In genomic region chr19:8505680-8506401, GRCh38 we compare ENCODE assay signal across 8 cellular contexts. TPM values are rescaled to one million over a fixed set of nuclear protein-coding genes. Genes with fewer than 3 reads are reported as not detected.
DNase-seq lines count a peak whose midpoint lies in the region; ATAC-seq and TF ChIP-seq lines count a peak whose summit lies in the region.

No MANE protein-coding gene starts in this region.

- peaks cover 0 to 9% (median 0%) of the 10 kb centered on the region in 3 donors for H3K36me3 ChIP-seq in esophagus squamous epithelium

- peaks cover 6 to 26% (median 12%) of the 10 kb centered on the region in 3 donors for H3K4me1 ChIP-seq in esophagus squamous epithelium

- TF ChIP-seq CTCF in HL-60 (IDR thresholded peaks at IDR 0.05; ENCODE audit: insufficient read depth, low read length) (peak; percentile 34), esophagus squamous epithelium (IDR thresholded peaks at IDR 0.05) (peak; percentile 86 to 92 (median 89))

- no peak for TF ChIP-seq POLR2A in esophagus squamous epithelium (IDR thresholded peaks at IDR 0.05)

- H3K27me3 ChIP-seq in HL-60 (ENCODE audit: insufficient read depth, poor library complexity, severe bottlenecking) (no peaks in the 10 kb centered on the region), esophagus squamous epithelium (no peaks in the 10 kb centered on the region)

- no peak for ATAC-seq in HG02852 (IDR thresholded peaks at IDR 0.05; ENCODE audit: unreplicated experiment)

- H3K4me3 ChIP-seq in HL-60 (replicated peaks; ENCODE audit: insufficient read depth, low read length) (peak overlapping the region; percentile 45), esophagus squamous epithelium (peak overlapping the region; percentile 50 to 83 (median 58))

- H3K27ac ChIP-seq in HL-60 (replicated peaks) (peak overlapping the region; percentile 98), esophagus squamous epithelium (peak overlapping the region in 3 of 4 donors; percentile 5 to 55 (median 52))

- intact Hi-C loops in esophagus squamous epithelium (cut with DNase I), result no loop called here

- H3K9me3 ChIP-seq in esophagus squamous epithelium, result no peaks in the 10 kb centered on the region

- DNase-seq in GM03348 (ENCODE audit: low spot score) (peak; percentile 94), HL-60 (ENCODE audit: low read depth in 1 of 2, low spot score in 1 of 2) (peak in 1 of 2 experiments; percentile 73), OCI-M2 (lab: John Stamatoyannopoulos, UW; ENCODE audit: unreplicated experiment) (peak; percentile 24), esophagus squamous epithelium (lab: John Stamatoyannopoulos, UW) (no peak), myocyte (ENCODE audit: low read depth) (peak; percentile 83)
- peak; percentile 89 to 90 for DNase-seq in activated T-cell treated with anti-CD3 and anti-CD28 coated beads, Interleukin-2, amount 50 U/mL, for 48 hours
- DNase-seq in stimulated activated CD8-positive, alpha-beta memory T cell treated with anti-CD3 and anti-CD28 coated beads, Interleukin-7, amount 100 ng/mL, for 4 hours (ENCODE audit: low read depth in 2 of 2), result peak; percentile 27 to 53

- WGBS in esophagus squamous epithelium, 2 donors, result 1 to 2% methylated on average over 18 to 19 of the region's 56 CpGs

RNA-seq across cellular contexts. Expression of gene PRAM1, which starts 3.4 kb away (rescaled TPM):
- total RNA-seq in esophagus squamous epithelium (under 1 TPM in 1 of 4 donors, not detected in 3; 0.57 TPM), myocyte (not detected in 2 replicates)
- polyA plus RNA-seq in myocyte (2012), result 0.09 TPM

RNA-seq across cellular contexts. Expression of gene ZNF414, which starts 8.1 kb away (rescaled TPM):
- 10 to 100 TPM in 3 of 4 donors, 1 to 10 TPM in 1; 4.0 to 29.9 (median 19.4) TPM for total RNA-seq in esophagus squamous epithelium
- total RNA-seq in myocyte, result 5.4 and 6.1 TPM in 2 replicates
- 24.1 TPM for polyA plus RNA-seq in myocyte (2012)
